1 cellular context compared by ENCODE assay signal in the genomic region with DNA sequence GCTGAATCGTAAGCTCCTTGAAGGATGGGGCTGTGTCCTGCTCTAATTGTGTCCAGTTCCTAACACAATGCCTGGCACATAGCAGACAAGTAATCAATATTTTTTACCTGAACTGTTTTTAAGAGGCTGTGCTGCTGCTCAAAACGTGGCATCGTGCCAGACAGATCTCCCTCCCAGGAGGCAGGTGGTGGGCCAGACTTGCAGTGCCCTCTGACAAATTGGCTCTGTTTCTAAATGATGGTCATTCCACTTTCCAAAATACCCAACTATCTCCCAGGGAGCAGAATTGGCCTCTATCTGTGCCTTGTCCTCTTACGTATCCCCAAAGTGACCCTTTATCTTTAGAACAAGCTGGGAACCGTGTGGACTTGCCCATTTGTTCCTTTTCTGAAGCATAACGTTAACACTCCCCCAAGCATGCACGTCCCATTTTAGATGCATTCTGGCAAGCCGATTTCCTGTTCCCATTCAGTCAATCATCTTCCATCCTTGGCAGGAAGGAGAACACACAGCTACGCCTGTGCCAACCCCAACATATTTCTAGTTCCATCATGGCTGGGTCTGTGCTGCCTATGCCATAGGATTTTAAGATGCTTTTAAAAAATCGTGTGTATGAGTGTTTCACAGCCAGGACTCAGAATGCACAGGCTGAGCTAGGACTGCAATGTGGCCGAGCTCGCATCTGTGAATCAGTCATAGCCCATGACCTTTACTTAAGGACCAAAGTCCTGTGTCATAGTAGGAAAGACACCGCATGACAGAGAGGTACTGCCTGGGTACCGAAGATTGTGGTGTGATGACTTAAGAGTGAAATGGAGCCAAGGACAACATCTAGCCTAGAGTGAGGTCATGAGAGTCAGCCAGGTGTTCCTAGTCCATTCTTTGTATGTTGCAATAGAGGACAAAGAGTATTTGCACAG.
TF ChIP-seq lines count a peak whose summit lies in the region.

No MANE protein-coding gene starts in this region.

TF ChIP-seq in HepG2, 621 proteins besides CTCF, POLR2A, EP300 and RAD21 (continued from another document):
- TF ChIP-seq HNF4A (CRISPR knock-in tag; IDR thresholded peaks at IDR 0.05) (peak; percentile 48), CEBPB (IDR thresholded peaks at IDR 0.05; ENCODE audit: borderline replicate concordance, low read depth, low read length) (peak; percentile 55; the same call in 1 of the 2 replicates)
